20 cellular contexts compared by ENCODE assay signal in the genomic region with DNA sequence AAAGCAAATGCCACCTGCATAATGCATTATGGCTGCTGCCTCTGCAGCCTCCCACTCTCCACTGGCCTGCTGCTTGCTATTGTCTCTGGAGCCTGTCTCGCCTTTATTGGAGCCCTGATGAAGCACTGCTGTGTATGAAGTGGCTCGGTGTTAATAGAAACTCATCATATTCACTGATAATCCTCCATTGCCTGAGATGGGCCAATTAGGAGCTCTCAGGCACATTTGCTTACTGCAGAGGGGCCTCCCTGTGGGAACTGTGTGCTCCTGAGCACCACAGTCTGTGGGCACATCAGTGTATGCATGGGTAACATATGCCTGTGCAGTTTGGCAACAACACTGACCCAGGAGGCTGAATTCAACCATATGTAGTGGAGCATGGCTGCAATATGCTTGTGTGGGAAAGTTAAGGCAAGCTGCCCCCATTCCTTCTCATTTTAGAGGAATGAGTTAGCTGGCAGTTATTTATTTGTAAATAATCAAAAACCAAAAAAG.
DNase-seq lines count a peak whose midpoint lies in the region; ATAC-seq lines count a peak whose summit lies in the region.
"Had no signal": no experiment of that assay in that cellular context is flagged by ENCODE, and none has a peak within 500 bp of the region (broad histone marks: within the 10 kb centered on the region; RNA-seq: fewer than 3 reads in every experiment).

No MANE protein-coding gene starts in this region.

- H3K27ac ChIP-seq in caudate nucleus (ENCODE audit: low read depth, low read length): no peak overlapping the region
- H3K27ac ChIP-seq: epithelial cell of prostate, gastroesophageal sphincter, transverse colon had no signal

- ATAC-seq in GM21447 (IDR thresholded peaks at IDR 0.05; ENCODE audit: unreplicated experiment): no peak
- ATAC-seq: activated T-helper 17 cell treated with anti-CD3 and anti-CD28 coated beads, Interleukin-2, amount 50 U/mL, for 72 hours; gastroesophageal sphincter; naive thymus-derived CD8-positive, alpha-beta T cell had no signal

- DNase-seq in NCI-H187 treated with DMSO at 0.1 percent for 48 hours (lab: John Stamatoyannopoulos, UW) (peak; percentile 38), NCI-H187 (lab: John Stamatoyannopoulos, UW) (no peak), NCI-H2171 (lab: John Stamatoyannopoulos, UW) (peak; percentile 26), fibroblast of gingiva (ENCODE audit: low read depth) (peak; percentile 3), caudate nucleus (lab: John Stamatoyannopoulos, UW) (no peak), HUDEP-2 (lab: John Stamatoyannopoulos, UW; ENCODE audit: unreplicated experiment in 76 of 76) (no peak), kidney tubule cell (ENCODE audit: low spot score) (no peak)
- DNase-seq: 8988T; activated CD4-positive, alpha-beta T cell treated with anti-CD3 and anti-CD28 coated beads, Interleukin-2, amount 10 ng/mL, durations not matched to agents 24 days and 14 days; dermis blood vessel endothelial cell; GF-D8; naive thymus-derived CD8-positive, alpha-beta T cell; NCI-H2029 treated with DMSO at 0.1 percent for 48 hours; NK-92 treated with Interleukin-12 subunit alpha and Interleukin-12 subunit beta, amount 100 ng/mL, for 24 hours; stimulated activated naive CD4-positive, alpha-beta T cell; transverse colon had no signal

Comparison
In these comparisons a context has a peak if more than half of its experiments do, and no peak if none do; other contexts are left out.
1. DNase-seq: peak in NCI-H187 treated with DMSO at 0.1 percent for 48 hours (single experiment), NCI-H2171 (single experiment) and fibroblast of gingiva (single experiment); none in NCI-H187 (0 of 2), caudate nucleus (0 of 61), HUDEP-2 (0 of 76) and kidney tubule cell (single experiment).